ENCODE assay signal across 17 cellular contexts in genomic region chrX:118595501-118596042, GRCh38.
DNase-seq lines count a peak whose midpoint lies in the region; ATAC-seq, FAIRE-seq and TF ChIP-seq lines count a peak whose summit lies in the region.
"Had no signal": no experiment of that assay in that cellular context is flagged by ENCODE, and none has a peak within 500 bp of the region (broad histone marks: within the 10 kb centered on the region; RNA-seq: fewer than 3 reads in every experiment).

No MANE protein-coding gene starts in this region.

- H3K9me3 ChIP-seq in astrocyte (ENCODE audit: insufficient read depth, low read depth, low read length) (no peaks in the 10 kb centered on the region), stomach (no peaks in the 10 kb centered on the region)
- H3K9me3 ChIP-seq: vagina had no signal

- no peak for DNase-seq in activated naive CD4-positive, alpha-beta T cell treated with anti-CD3 and anti-CD28 coated beads for 36 hours
- DNase-seq in activated naive CD4-positive, alpha-beta T cell treated with anti-CD3 and anti-CD28 coated beads, Interleukin-2, amount 50 U/mL, for 16 hours, result no peak
- DNase-seq in NCI-H1105 (lab: John Stamatoyannopoulos, UW) (peak; percentile 11), astrocyte (ENCODE audit: low read depth) (peak; percentile 2), superior temporal gyrus (ENCODE audit: extremely low spot score) (no peak), stomach (no peak)
- no peak for DNase-seq in stimulated activated effector memory CD8-positive, alpha-beta T cell treated with anti-CD3 and anti-CD28 coated beads, Interleukin-12 subunit alpha, Interleukin-12 subunit beta, amount 100 ng/mL, for 72 hours (ENCODE audit: low spot score in 2 of 2)
- DNase-seq in stimulated activated CD4-positive, alpha-beta T cell treated with anti-CD3 and anti-CD28 coated beads, Interleukin-2, amount 100 ng/mL, for 48 hours, result no peak
- DNase-seq: activated CD4-positive, alpha-beta T cell treated with anti-CD3 and anti-CD28 coated beads, Interleukin-2, amount 10 ng/mL, durations not matched to agents 24 days and 14 days; activated effector memory CD4-positive, alpha-beta T cell treated with Interleukin-2 at 50 U/mL for 16 hours; caudate nucleus; hypothalamus; occipital lobe; stimulated activated CD4-positive, alpha-beta T cell treated with anti-CD3 and anti-CD28 coated beads, Interleukin-15, amount 100 ng/mL, for 24 hours; T-helper 17 cell had no signal

- H3K27ac ChIP-seq in astrocyte (ENCODE audit: low read depth, low read length) (no peak overlapping the region), stomach (no peak overlapping the region)
- H3K27ac ChIP-seq: KMS-11, vagina had no signal

- CTCF ChIA-PET in activated naive CD4-positive, alpha-beta T cell treated with anti-CD3 and anti-CD28 coated beads for 36 hours (lab: Charles Lee), result no interaction called here

- FAIRE-seq in astrocyte (lab: Jason Lieb, UNC), result peak; percentile 29

- H4K20me1 ChIP-seq in astrocyte (ENCODE audit: insufficient read depth, low read length), result no peaks in the 10 kb centered on the region

- no peak overlapping the region for H2AFZ ChIP-seq in astrocyte (ENCODE audit: low read depth, low read length)

- H3K36me3 ChIP-seq in astrocyte (ENCODE audit: insufficient read depth, low read length) (no peaks in the 10 kb centered on the region), stomach (peaks cover 0 to 9% (median 3%) of the 10 kb centered on the region in 4 donors)
- H3K36me3 ChIP-seq: vagina had no signal

- TF ChIP-seq EP300 in stomach (IDR thresholded peaks at IDR 0.05), result no peak

- no peaks in the 10 kb centered on the region for H3K27me3 Mint-ChIP-seq in activated naive CD4-positive, alpha-beta T cell treated with anti-CD3 and anti-CD28 coated beads for 36 hours (ENCODE audit: low read depth)
- H3K27me3 Mint-ChIP-seq in astrocyte (ENCODE audit: low read depth, unreplicated experiment), result peaks cover 4% of the 10 kb centered on the region
- H3K27me3 Mint-ChIP-seq: activated CD4-positive, alpha-beta T cell treated with anti-CD3 and anti-CD28 coated beads, Interleukin-2, amount 10 ng/mL, durations not matched to agents 24 days and 14 days; T-helper 17 cell had no signal

- H3K4me3 ChIP-seq in astrocyte (ENCODE audit: insufficient read depth, low read depth, low read length) (no peak overlapping the region), stomach (no peak overlapping the region)
- H3K4me3 ChIP-seq: vagina had no signal

- WGBS in stomach, 5 donors, result 64 to 91% (median 74%) methylated on average over 7 of the region's 7 CpGs

- H3K27me3 ChIP-seq in astrocyte (ENCODE audit: insufficient read depth, low read length) (no peaks in the 10 kb centered on the region), stomach (no peaks in the 10 kb centered on the region)
- H3K27me3 ChIP-seq: vagina had no signal

- H3K4me2 ChIP-seq in astrocyte (ENCODE audit: low read length), result no peak overlapping the region
- H3K4me2 ChIP-seq: KMS-11 had no signal

- H3K4me1 ChIP-seq in astrocyte (ENCODE audit: insufficient read depth, low read length), result no peaks in the 10 kb centered on the region
- H3K4me1 ChIP-seq in stomach, result no peaks in the 10 kb centered on the region
- H3K4me1 ChIP-seq: vagina had no signal

- no peak for TF ChIP-seq POLR2A in stomach (IDR thresholded peaks at IDR 0.05)

- peaks cover 27% of the 10 kb centered on the region for H3K4me1 Mint-ChIP-seq in activated naive CD4-positive, alpha-beta T cell treated with anti-CD3 and anti-CD28 coated beads for 36 hours (ENCODE audit: low read depth)
- no peaks in the 10 kb centered on the region for H3K4me1 Mint-ChIP-seq in astrocyte (ENCODE audit: low read depth, unreplicated experiment)
- peaks cover 8% of the 10 kb centered on the region for H3K4me1 Mint-ChIP-seq in stimulated activated effector memory CD8-positive, alpha-beta T cell treated with anti-CD3 and anti-CD28 coated beads, Interleukin-12 subunit alpha, Interleukin-12 subunit beta, amount 100 ng/mL, for 72 hours

- no peak overlapping the region for H3K4me3 Mint-ChIP-seq in activated naive CD4-positive, alpha-beta T cell treated with anti-CD3 and anti-CD28 coated beads for 36 hours
- H3K4me3 Mint-ChIP-seq in astrocyte (ENCODE audit: unreplicated experiment), result no peak overlapping the region
- no peak overlapping the region for H3K4me3 Mint-ChIP-seq in stimulated activated effector memory CD8-positive, alpha-beta T cell treated with anti-CD3 and anti-CD28 coated beads, Interleukin-12 subunit alpha, Interleukin-12 subunit beta, amount 100 ng/mL, for 72 hours
- H3K4me3 Mint-ChIP-seq: activated CD4-positive, alpha-beta T cell treated with anti-CD3 and anti-CD28 coated beads, Interleukin-2, amount 10 ng/mL, durations not matched to agents 24 days and 14 days; T-helper 17 cell had no signal

- no peaks in the 10 kb centered on the region for H3K9me3 Mint-ChIP-seq in activated naive CD4-positive, alpha-beta T cell treated with anti-CD3 and anti-CD28 coated beads for 36 hours
- no peaks in the 10 kb centered on the region for H3K9me3 Mint-ChIP-seq in astrocyte (ENCODE audit: unreplicated experiment)
- H3K9me3 Mint-ChIP-seq in stimulated activated effector memory CD8-positive, alpha-beta T cell treated with anti-CD3 and anti-CD28 coated beads, Interleukin-12 subunit alpha, Interleukin-12 subunit beta, amount 100 ng/mL, for 72 hours, result no peaks in the 10 kb centered on the region
- H3K9me3 Mint-ChIP-seq: activated CD4-positive, alpha-beta T cell treated with anti-CD3 and anti-CD28 coated beads, Interleukin-2, amount 10 ng/mL, durations not matched to agents 24 days and 14 days had no signal

- H3K79me2 ChIP-seq in astrocyte (ENCODE audit: insufficient read depth, low read length), result no peaks in the 10 kb centered on the region

- H3K9ac ChIP-seq in astrocyte (ENCODE audit: low read length), result no peak overlapping the region
- H3K9ac ChIP-seq: KMS-11 had no signal

- H3K36me3 Mint-ChIP-seq in activated naive CD4-positive, alpha-beta T cell treated with anti-CD3 and anti-CD28 coated beads for 36 hours (ENCODE audit: low read depth), result peaks cover 17% of the 10 kb centered on the region
- no peaks in the 10 kb centered on the region for H3K36me3 Mint-ChIP-seq in astrocyte (ENCODE audit: low read depth, unreplicated experiment)
- peaks cover 81% of the 10 kb centered on the region for H3K36me3 Mint-ChIP-seq in stimulated activated effector memory CD8-positive, alpha-beta T cell treated with anti-CD3 and anti-CD28 coated beads, Interleukin-12 subunit alpha, Interleukin-12 subunit beta, amount 100 ng/mL, for 72 hours

- no peak for ATAC-seq in stimulated activated effector memory CD8-positive, alpha-beta T cell treated with anti-CD3 and anti-CD28 coated beads, Interleukin-12 subunit alpha, Interleukin-12 subunit beta, amount 100 ng/mL, for 72 hours
- ATAC-seq: T-helper 17 cell had no signal

- TF ChIP-seq CTCF in astrocyte (IDR thresholded peaks at IDR 0.05; ENCODE audit: insufficient read depth, low read depth, low read length), result no peak
- TF ChIP-seq CTCF in stomach (IDR thresholded peaks at IDR 0.05), result no peak

- H3K27ac Mint-ChIP-seq in activated naive CD4-positive, alpha-beta T cell treated with anti-CD3 and anti-CD28 coated beads for 36 hours, result peak overlapping the region; percentile 26
- H3K27ac Mint-ChIP-seq in astrocyte (ENCODE audit: unreplicated experiment), result no peak overlapping the region
- H3K27ac Mint-ChIP-seq in stimulated activated effector memory CD8-positive, alpha-beta T cell treated with anti-CD3 and anti-CD28 coated beads, Interleukin-12 subunit alpha, Interleukin-12 subunit beta, amount 100 ng/mL, for 72 hours, result peak overlapping the region; percentile 65
- H3K27ac Mint-ChIP-seq: activated CD4-positive, alpha-beta T cell treated with anti-CD3 and anti-CD28 coated beads, Interleukin-2, amount 10 ng/mL, durations not matched to agents 24 days and 14 days; T-helper 17 cell had no signal

- intact Hi-C loops in activated naive CD4-positive, alpha-beta T cell treated with anti-CD3 and anti-CD28 coated beads for 36 hours (cut with micrococcal nuclease), result no loop called here
- intact Hi-C loops in stomach (cut with DNase I; ENCODE audit: low total_unique reads), result loop anchor here (10.0 kb wide), 1 partner anchor 141 kb away; no protein-coding TSS in a partner anchor

Comparison
In these comparisons a context has a peak if more than half of its experiments do, and no peak if none do; other contexts are left out.
1. DNase-seq: peak in NCI-H1105 (single experiment) and astrocyte (single experiment); none in activated naive CD4-positive, alpha-beta T cell treated with anti-CD3 and anti-CD28 coated beads for 36 hours (single experiment), activated naive CD4-positive, alpha-beta T cell treated with anti-CD3 and anti-CD28 coated beads, Interleukin-2, amount 50 U/mL, for 16 hours (single experiment), stimulated activated effector memory CD8-positive, alpha-beta T cell treated with anti-CD3 and anti-CD28 coated beads, Interleukin-12 subunit alpha, Interleukin-12 subunit beta, amount 100 ng/mL, for 72 hours (0 of 2), superior temporal gyrus (single experiment), stimulated activated CD4-positive, alpha-beta T cell treated with anti-CD3 and anti-CD28 coated beads, Interleukin-2, amount 100 ng/mL, for 48 hours (0 of 2) and stomach (single experiment).